In the genomic region with DNA sequence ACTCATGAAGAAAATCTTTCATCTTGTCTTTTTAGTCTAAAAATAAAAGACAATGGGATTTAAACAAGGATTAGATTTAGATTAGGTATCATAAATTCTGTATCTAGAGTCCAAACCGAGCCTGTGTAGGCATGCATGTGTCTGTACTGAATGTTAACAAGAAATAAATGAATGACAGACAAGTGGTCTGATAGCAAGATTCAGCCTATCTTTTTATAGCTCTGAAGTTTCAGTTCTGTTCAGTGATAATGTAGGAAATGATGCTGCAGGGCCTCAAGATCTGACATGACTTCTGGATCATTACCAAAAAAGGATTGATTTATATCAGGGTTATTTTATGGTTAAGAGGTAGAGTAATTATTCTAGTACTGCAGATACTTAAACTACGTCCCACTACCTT, we compare ENCODE assay signal across 16 cellular contexts.
"Had no signal": no experiment of that assay in that cellular context is flagged by ENCODE, and none has a peak within 500 bp of the region (broad histone marks: within the 10 kb centered on the region; RNA-seq: fewer than 3 reads in every experiment).

No MANE protein-coding gene starts in this region.

- H3K36me3 Mint-ChIP-seq: naive thymus-derived CD4-positive, alpha-beta T cell had no signal

- H3K36me3 ChIP-seq: prostate gland, right atrium auricular region, tibial artery had no signal

- H3K4me1 Mint-ChIP-seq: activated B cell treated with CpG ODN at 0.5 μM for 24 hours; activated CD4-positive, alpha-beta T cell treated with anti-CD3 and anti-CD28 coated beads, Interleukin-2, amount 10 ng/mL, durations not matched to agents 24 days and 14 days; naive thymus-derived CD4-positive, alpha-beta T cell had no signal

- H3K27ac Mint-ChIP-seq: activated B cell treated with CpG ODN at 0.5 μM for 24 hours; activated CD4-positive, alpha-beta T cell treated with anti-CD3 and anti-CD28 coated beads, Interleukin-2, amount 10 ng/mL, durations not matched to agents 24 days and 14 days; activated CD8-positive, alpha-beta T cell treated with anti-CD3 and anti-CD28 coated beads, Interleukin-2, amount 10 ng/mL, durations not matched to agents 7 days and 5 days; activated naive CD4-positive, alpha-beta T cell treated with anti-CD3 and anti-CD28 coated beads for 36 hours; naive thymus-derived CD4-positive, alpha-beta T cell had no signal

- FAIRE-seq: urothelium cell line had no signal

- H3K4me1 ChIP-seq: body of pancreas, prostate gland, right atrium auricular region, tibial artery had no signal

- H3K4me3 Mint-ChIP-seq: activated B cell treated with CpG ODN at 0.5 μM for 24 hours; activated CD4-positive, alpha-beta T cell treated with anti-CD3 and anti-CD28 coated beads, Interleukin-2, amount 10 ng/mL, durations not matched to agents 24 days and 14 days; activated CD8-positive, alpha-beta T cell treated with anti-CD3 and anti-CD28 coated beads, Interleukin-2, amount 10 ng/mL, durations not matched to agents 7 days and 5 days; activated naive CD4-positive, alpha-beta T cell treated with anti-CD3 and anti-CD28 coated beads for 36 hours; activated T-cell treated with anti-CD3 and anti-CD28 coated beads, Interleukin-2, amount 50 U/mL, for 4 hours; naive thymus-derived CD4-positive, alpha-beta T cell had no signal

- DNase-seq: activated B cell treated with CpG ODN at 0.5 μM for 24 hours; activated CD4-positive, alpha-beta T cell treated with anti-CD3 and anti-CD28 coated beads, Interleukin-2, amount 10 ng/mL, durations not matched to agents 24 days and 14 days; activated CD8-positive, alpha-beta T cell treated with anti-CD3 and anti-CD28 coated beads, Interleukin-2, amount 10 ng/mL, durations not matched to agents 7 days and 5 days; activated naive CD4-positive, alpha-beta T cell treated with anti-CD3 and anti-CD28 coated beads for 36 hours; activated T-cell treated with anti-CD3 and anti-CD28 coated beads, Interleukin-2, amount 50 U/mL, for 4 hours; body of pancreas; mesenchymal stem cell; mucosa of descending colon; naive thymus-derived CD4-positive, alpha-beta T cell; stimulated activated CD4-positive, alpha-beta T cell treated with anti-CD3 and anti-CD28 coated beads, Interleukin-2, amount 100 ng/mL, for 24 hours; stimulated activated naive CD8-positive, alpha-beta T cell treated with anti-CD3 and anti-CD28 coated beads, Interleukin-15, Interleukin-2, amounts not matched to agents 100 U/mL and 50 U/mL, for 24 hours; substantia nigra; tibial artery had no signal

- H3K27ac ChIP-seq: body of pancreas, prostate gland, right atrium auricular region, tibial artery had no signal

- H3K27me3 ChIP-seq: body of pancreas, right atrium auricular region, tibial artery had no signal

- H3K9me3 Mint-ChIP-seq: activated B cell treated with CpG ODN at 0.5 μM for 24 hours; activated CD4-positive, alpha-beta T cell treated with anti-CD3 and anti-CD28 coated beads, Interleukin-2, amount 10 ng/mL, durations not matched to agents 24 days and 14 days; activated naive CD4-positive, alpha-beta T cell treated with anti-CD3 and anti-CD28 coated beads for 36 hours; activated T-cell treated with anti-CD3 and anti-CD28 coated beads, Interleukin-2, amount 50 U/mL, for 4 hours; naive thymus-derived CD4-positive, alpha-beta T cell had no signal

- H3K4me3 ChIP-seq: body of pancreas, mucosa of descending colon, prostate gland, right atrium auricular region, tibial artery had no signal

- ATAC-seq: activated CD8-positive, alpha-beta T cell treated with anti-CD3 and anti-CD28 coated beads, Interleukin-2, amount 10 ng/mL, durations not matched to agents 7 days and 5 days; activated T-cell treated with anti-CD3 and anti-CD28 coated beads, Interleukin-2, amount 50 U/mL, for 4 hours; body of pancreas; mucosa of descending colon; naive thymus-derived CD4-positive, alpha-beta T cell; stimulated activated naive CD8-positive, alpha-beta T cell treated with anti-CD3 and anti-CD28 coated beads, Interleukin-15, Interleukin-2, amounts not matched to agents 100 U/mL and 50 U/mL, for 24 hours had no signal

- H3K9me3 ChIP-seq: body of pancreas, mucosa of descending colon, prostate gland, right atrium auricular region, tibial artery had no signal
